Comparison of ENCODE assay signal across 1 cellular context in genomic region chr10:130110236-130111114, GRCh38.
A peak's percentile ranks its signal among the peaks of the same experiment; 100 is the strongest.
TF ChIP-seq lines count a peak whose summit lies in the region.

C10orf143 (minus strand) TSS chr10:130110830; CDS start chr10:130110772, 58 bp downstream.

TF ChIP-seq in HepG2, 621 proteins besides CTCF, POLR2A, EP300 and RAD21 (continued from another document and continues in another):
- no peak for TF ChIP-seq DZIP1 (CRISPR knock-in tag; IDR thresholded peaks at IDR 0.05)
- TF ChIP-seq GTF3A (CRISPR knock-in tag; conservative IDR thresholded peaks at IDR 0.05), result no peak; the same call in 1 of the 2 replicates
- no peak; the same call in 1 of the 2 replicates for TF ChIP-seq ZBTB43 (CRISPR knock-in tag; conservative IDR thresholded peaks at IDR 0.05)
- TF ChIP-seq ZBTB10 (CRISPR knock-in tag; IDR thresholded peaks at IDR 0.05; ENCODE audit: borderline replicate concordance), result no peak
- no peak for TF ChIP-seq ZFAT (CRISPR knock-in tag; conservative IDR thresholded peaks at IDR 0.05)
- no peak for TF ChIP-seq DBP (CRISPR knock-in tag; IDR thresholded peaks at IDR 0.05; ENCODE audit: not compliant biosample characterization)
- peak; percentile 50; the same call in 1 of the 2 replicates for TF ChIP-seq ETV5 (CRISPR knock-in tag; IDR thresholded peaks at IDR 0.05; ENCODE audit: borderline replicate concordance)
- TF ChIP-seq ATF1 (CRISPR knock-in tag; IDR thresholded peaks at IDR 0.05), result peak; percentile 61; the same call in 1 of the 2 replicates
- TF ChIP-seq SUZ12 (IDR thresholded peaks at IDR 0.05; ENCODE audit: low read depth, low read length), result no peak
- peak; percentile 88; the same call in 1 of the 2 replicates for TF ChIP-seq DMAP1 (CRISPR knock-in tag; IDR thresholded peaks at IDR 0.05)
- no peak for TF ChIP-seq HOXA5 (CRISPR knock-in tag; IDR thresholded peaks at IDR 0.05)
- TF ChIP-seq RFX5 (IDR thresholded peaks at IDR 0.05; ENCODE audit: low read depth, low read length), result no peak
- TF ChIP-seq ZNF773 (CRISPR knock-in tag; IDR thresholded peaks at IDR 0.05; ENCODE audit: borderline replicate concordance), result 0 out of 2 replicates have a peak, but pooled peaks have one; percentile 63
- peak; percentile 52 for TF ChIP-seq XRCC5 (optimal IDR thresholded peaks at IDR 0.05; ENCODE audit: low read length)
- peak; percentile 46; the same call in 1 of the 2 replicates for TF ChIP-seq ZNF724P (CRISPR knock-in tag; IDR thresholded peaks at IDR 0.05; ENCODE audit: borderline replicate concordance)
- TF ChIP-seq TEAD3 (CRISPR knock-in tag; optimal IDR thresholded peaks at IDR 0.05; ENCODE audit: borderline replicate concordance), result no peak
- no peak; the same call in 1 of the 2 replicates for TF ChIP-seq ZNF839 (CRISPR knock-in tag; IDR thresholded peaks at IDR 0.05; ENCODE audit: borderline replicate concordance)
- TF ChIP-seq GZF1 (CRISPR knock-in tag; IDR thresholded peaks at IDR 0.05), result no peak; the same call in 1 of the 2 replicates
- TF ChIP-seq ZNF883 (CRISPR knock-in tag; IDR thresholded peaks at IDR 0.05; ENCODE audit: not compliant biosample characterization), result peak; percentile 61
- peak; percentile 85; the same call in 1 of the 2 replicates for TF ChIP-seq BCL3 (CRISPR knock-in tag; IDR thresholded peaks at IDR 0.05)
- TF ChIP-seq HMGXB4 (CRISPR knock-in tag; IDR thresholded peaks at IDR 0.05; ENCODE audit: borderline replicate concordance in 1 of 2, low read depth in 1 of 2), result peak; percentile 12 to 54; a peak in 1 of 4 replicates
- TF ChIP-seq GLMP (CRISPR knock-in tag; IDR thresholded peaks at IDR 0.05; ENCODE audit: borderline replicate concordance), result no peak
- peak; percentile 60; the same call in 1 of the 2 replicates for TF ChIP-seq TRAFD1 (CRISPR knock-in tag; IDR thresholded peaks at IDR 0.05; ENCODE audit: borderline replicate concordance)
- TF ChIP-seq MXD3 (CRISPR knock-in tag; IDR thresholded peaks at IDR 0.05), result peak; percentile 90; the same call in 1 of the 2 replicates
- TF ChIP-seq GABPA (IDR thresholded peaks at IDR 0.05; ENCODE audit: low read depth, low read length), result peak; percentile 36; the same call in 1 of the 2 replicates
- no peak for TF ChIP-seq GABPA (CRISPR knock-in tag; IDR thresholded peaks at IDR 0.05; ENCODE audit: low read depth)
- no peak; the same call in 1 of the 2 replicates for TF ChIP-seq ZNF329 (CRISPR knock-in tag; IDR thresholded peaks at IDR 0.05; ENCODE audit: low read depth)
- no peak; the same call in 1 of the 2 replicates for TF ChIP-seq ZC3H4 (CRISPR knock-in tag; IDR thresholded peaks at IDR 0.05; ENCODE audit: borderline replicate concordance)
- TF ChIP-seq THYN1 (CRISPR knock-in tag; IDR thresholded peaks at IDR 0.05; ENCODE audit: borderline replicate concordance, low read depth), result no peak
- TF ChIP-seq ATF2 (CRISPR knock-in tag; IDR thresholded peaks at IDR 0.05), result peak; percentile 48; the same call in 1 of the 2 replicates
- no peak for TF ChIP-seq TRIM22 (IDR thresholded peaks at IDR 0.05)
- TF ChIP-seq TFE3 (CRISPR knock-in tag; IDR thresholded peaks at IDR 0.05), result no peak
- TF ChIP-seq MTA1 (CRISPR knock-in tag; IDR thresholded peaks at IDR 0.05; ENCODE audit: borderline replicate concordance), result no peak
- no peak for TF ChIP-seq ZNF713 (CRISPR knock-in tag; IDR thresholded peaks at IDR 0.05)
- TF ChIP-seq GMEB2 (CRISPR knock-in tag; IDR thresholded peaks at IDR 0.05; ENCODE audit: low read depth), result peak; percentile 71
